ENCODE assay signal across 14 cellular contexts in the genomic region with DNA sequence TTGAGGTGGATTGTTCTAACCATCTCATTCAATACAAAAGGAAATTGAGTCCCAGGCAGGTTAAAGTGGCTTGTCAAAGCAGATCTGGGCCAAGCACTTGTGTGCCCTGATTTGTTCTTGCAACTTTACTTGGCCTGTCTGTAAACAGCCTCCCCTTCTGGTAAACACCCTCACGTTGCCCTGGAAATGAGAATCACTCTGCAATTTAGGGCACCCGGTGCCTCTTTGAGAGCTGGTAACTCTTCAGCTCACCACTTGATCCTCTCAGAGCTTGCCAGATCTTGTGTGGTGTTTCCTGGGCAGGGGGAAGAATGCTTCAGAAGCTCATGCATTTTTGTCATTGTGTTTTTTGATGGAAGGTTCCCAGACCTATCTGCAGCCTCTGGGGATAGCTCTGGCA. TPM values are rescaled to one million over a fixed set of nuclear protein-coding genes. Genes with fewer than 3 reads are reported as not detected.
DNase-seq lines count a peak whose midpoint lies in the region; ATAC-seq and TF ChIP-seq lines count a peak whose summit lies in the region.
"Had no signal": no experiment of that assay in that cellular context is flagged by ENCODE, and none has a peak within 500 bp of the region (broad histone marks: within the 10 kb centered on the region; RNA-seq: fewer than 3 reads in every experiment).

No MANE protein-coding gene starts in this region.

- H3K9me3 Mint-ChIP-seq in GM23338 (no peaks in the 10 kb centered on the region; the same call in 2 of the 3 replicates), WTC11 (peaks cover 14% of the 10 kb centered on the region)

- no peak overlapping the region for H3K27ac ChIP-seq in GM23338 (ENCODE audit: low read depth)
- no peak overlapping the region for H3K27ac ChIP-seq in left lung
- H3K27ac ChIP-seq in temporal lobe (ENCODE audit: low read depth, low read length) = peak overlapping the region; percentile 41

- H3K4me1 Mint-ChIP-seq in GM23338 = peaks cover 54% of the 10 kb centered on the region
- peaks cover 65% of the 10 kb centered on the region for H3K4me1 Mint-ChIP-seq in WTC11

- H3K36me3 Mint-ChIP-seq in GM23338 (ENCODE audit: low read depth) (peaks cover 13% of the 10 kb centered on the region), WTC11 (peaks cover 9% of the 10 kb centered on the region)

- DNase-seq in GM23338 (ENCODE audit: low spot score) (no peak), WTC11 (ENCODE audit: low spot score) (no peak), left lung (no peak), CD1c-positive myeloid dendritic cell (ENCODE audit: extremely low spot score) (no peak)
- DNase-seq in stimulated activated CD4-positive, alpha-beta T cell treated with anti-CD3 and anti-CD28 coated beads, Interleukin-4, amount 100 ng/mL, for 1 hour = no peak
- DNase-seq: H9, IMR-90, NCI-H1048, NCI-H146, NCI-H2029 treated with DMSO at 0.1 percent for 48 hours, SHP77, SK-N-SH had no signal

- H3K4me3 ChIP-seq in GM23338 = no peak overlapping the region
- no peak overlapping the region for H3K4me3 ChIP-seq in left lung

- H3K27me3 ChIP-seq in GM23338 (ENCODE audit: insufficient read depth) = no peaks in the 10 kb centered on the region
- peaks cover 0 to 15% of the 10 kb centered on the region in 2 donors for H3K27me3 ChIP-seq in left lung

- H3F3A ChIP-seq in GM23338 (replicated peaks; ENCODE audit: low read depth) = no peaks in the 10 kb centered on the region

- H3K9me3 ChIP-seq in left lung = no peaks in the 10 kb centered on the region
- H3K9me3 ChIP-seq: SK-N-SH had no signal

- H3K4me3 Mint-ChIP-seq in GM23338 (no peak overlapping the region), WTC11 (no peak overlapping the region)
- H3K4me3 Mint-ChIP-seq: H9 had no signal

- POLR2A ChIA-PET in WTC11 (lab: Charles Lee) = interaction anchor here (1.8 kb wide), 1 partner anchor 10 kb away, joined by 4 read pairs; no protein-coding TSS in a partner anchor

- H3K27ac Mint-ChIP-seq in GM23338 (peak overlapping the region; percentile 53; the same call in 1 of the 2 replicates), WTC11 (0 out of 2 replicates have a peak overlapping the region, but pooled peaks have one; percentile 22)

- H3K27me3 Mint-ChIP-seq in GM23338 (ENCODE audit: insufficient read depth, low read depth, poor library complexity) (peaks cover 12% of the 10 kb centered on the region), WTC11 (ENCODE audit: low read depth) (no peaks in the 10 kb centered on the region)

- H3K4me1 ChIP-seq in GM23338 (ENCODE audit: insufficient read depth) (peaks cover 42% of the 10 kb centered on the region), left lung (no peaks in the 10 kb centered on the region)

- ATAC-seq in GM23338 (no peak), WTC11 (no peak), left lung (peak; percentile 54), HG03095 (IDR thresholded peaks at IDR 0.05; ENCODE audit: unreplicated experiment) (no peak)

- H4K20me1 ChIP-seq in GM23338 (replicated peaks; ENCODE audit: insufficient read depth) = peaks cover 28% of the 10 kb centered on the region; the same call in 1 of the 2 replicates

- CTCF ChIA-PET in WTC11 (lab: Charles Lee) = interaction anchor here (0.9 to 1.1 kb wide), 2 partner anchors 11 to 30 kb away, joined by 3 read pairs; partner anchors contain the start of gene MED12L

- H3K4me2 ChIP-seq in GM23338 = no peak overlapping the region
- H3K4me2 ChIP-seq: SK-N-SH had no signal

- H3K36me3 ChIP-seq in GM23338 (ENCODE audit: insufficient read depth) = no peaks in the 10 kb centered on the region
- no peaks in the 10 kb centered on the region for H3K36me3 ChIP-seq in left lung

- no peaks in the 10 kb centered on the region for H3K9me2 ChIP-seq in GM23338 (ENCODE audit: insufficient read depth)
- H3K9me2 ChIP-seq: SK-N-SH had no signal

- peaks cover 100% of the 10 kb centered on the region for H3K79me2 ChIP-seq in GM23338 (replicated peaks; ENCODE audit: insufficient read depth)

- no peak overlapping the region for H2AFZ ChIP-seq in GM23338

- TF ChIP-seq CTCF in GM23338 (conservative IDR thresholded peaks at IDR 0.05; ENCODE audit: low read depth in 2 of 2) (no peak), WTC11 (IDR thresholded peaks at IDR 0.05) (no peak), left lung (IDR thresholded peaks at IDR 0.05) (no peak)

- intact Hi-C loops in left lung (cut with DNase I) = no loop called here

TF ChIP-seq in GM23338, 12 proteins besides CTCF, POLR2A, EP300 and RAD21 (continues in another document):
- TF ChIP-seq CREB1 (CRISPR knock-in tag; IDR thresholded peaks at IDR 0.05; ENCODE audit: low read depth) (no peak), POLR2AphosphoS5 (IDR thresholded peaks at IDR 0.05; ENCODE audit: low read depth) (no peak)

TF ChIP-seq in WTC11, 78 proteins besides CTCF, POLR2A, EP300 and RAD21:
- TF ChIP-seq, protein P1, sequence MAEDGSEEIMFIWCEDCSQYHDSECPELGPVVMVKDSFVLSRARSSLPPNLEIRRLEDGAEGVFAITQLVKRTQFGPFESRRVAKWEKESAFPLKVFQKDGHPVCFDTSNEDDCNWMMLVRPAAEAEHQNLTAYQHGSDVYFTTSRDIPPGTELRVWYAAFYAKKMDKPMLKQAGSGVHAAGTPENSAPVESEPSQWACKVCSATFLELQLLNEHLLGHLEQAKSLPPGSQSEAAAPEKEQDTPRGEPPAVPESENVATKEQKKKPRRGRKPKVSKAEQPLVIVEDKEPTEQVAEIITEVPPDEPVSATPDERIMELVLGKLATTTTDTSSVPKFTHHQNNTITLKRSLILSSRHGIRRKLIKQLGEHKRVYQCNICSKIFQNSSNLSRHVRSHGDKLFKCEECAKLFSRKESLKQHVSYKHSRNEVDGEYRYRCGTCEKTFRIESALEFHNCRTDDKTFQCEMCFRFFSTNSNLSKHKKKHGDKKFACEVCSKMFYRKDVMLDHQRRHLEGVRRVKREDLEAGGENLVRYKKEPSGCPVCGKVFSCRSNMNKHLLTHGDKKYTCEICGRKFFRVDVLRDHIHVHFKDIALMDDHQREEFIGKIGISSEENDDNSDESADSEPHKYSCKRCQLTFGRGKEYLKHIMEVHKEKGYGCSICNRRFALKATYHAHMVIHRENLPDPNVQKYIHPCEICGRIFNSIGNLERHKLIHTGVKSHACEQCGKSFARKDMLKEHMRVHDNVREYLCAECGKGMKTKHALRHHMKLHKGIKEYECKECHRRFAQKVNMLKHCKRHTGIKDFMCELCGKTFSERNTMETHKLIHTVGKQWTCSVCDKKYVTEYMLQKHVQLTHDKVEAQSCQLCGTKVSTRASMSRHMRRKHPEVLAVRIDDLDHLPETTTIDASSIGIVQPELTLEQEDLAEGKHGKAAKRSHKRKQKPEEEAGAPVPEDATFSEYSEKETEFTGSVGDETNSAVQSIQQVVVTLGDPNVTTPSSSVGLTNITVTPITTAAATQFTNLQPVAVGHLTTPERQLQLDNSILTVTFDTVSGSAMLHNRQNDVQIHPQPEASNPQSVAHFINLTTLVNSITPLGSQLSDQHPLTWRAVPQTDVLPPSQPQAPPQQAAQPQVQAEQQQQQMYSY (CRISPR knock-in tag; IDR thresholded peaks at IDR 0.05) = no peak
- TF ChIP-seq MYBL2 (CRISPR knock-in tag; IDR thresholded peaks at IDR 0.05) = no peak

RNA-seq across cellular contexts. Expression of gene MED12L, which starts 11.2 kb away (rescaled TPM):
- 23.7 and 25.0 TPM in 2 replicates for total RNA-seq in GM23338 (2014; rRNA removed; shearing (Covaris generic))
- polyA plus RNA-seq in GM23338 (2016; fragmentation: Nextera tagmentation; extraction: Ambion mirVana) = 5.6 and 5.7 TPM in 2 replicates
- 22.3 to 27.4 TPM (median 25.2 TPM) in 3 replicates for total RNA-seq in WTC11 (2021)
- total RNA-seq in left lung = 1 to 10 TPM in 1 of 2 donors, under 1 TPM in 1; 0.82 to 1.0 TPM
- total RNA-seq in temporal lobe = 5.4 TPM
